25 cellular contexts compared by ENCODE assay signal in genomic region chr1:36721261-36721660, GRCh38.
"Had no signal": no experiment of that assay in that cellular context is flagged by ENCODE, and none has a peak within 500 bp of the region (broad histone marks: within the 10 kb centered on the region; RNA-seq: fewer than 3 reads in every experiment).

No MANE protein-coding gene starts in this region.

- FAIRE-seq: endometrium, islet of Langerhans, keratinocyte had no signal

- DNase-seq: dermis blood vessel endothelial cell; dorsolateral prefrontal cortex; effector CD4-positive, alpha-beta T cell; effector memory CD4-positive, alpha-beta T cell; erythroblast; esophagus squamous epithelium; foreskin fibroblast; foreskin melanocyte; gastrocnemius medialis; glutamatergic neuron; head of caudate nucleus; heart right ventricle; hippocampal formation; left cardiac atrium; left lung; left ventricle myocardium superior; lower lobe of right lung; mesenchymal stem cell; midbrain had no signal

- ATAC-seq: esophagus mucosa, gastrocnemius medialis, heart right ventricle, left cardiac atrium, left lung, left ventricle myocardium superior, lower lobe of right lung had no signal

- H3K27ac ChIP-seq: coronary artery, dorsolateral prefrontal cortex, epithelial cell of prostate, esophagus squamous epithelium, gastrocnemius medialis, heart right ventricle, left lung, lower lobe of right lung had no signal

- H3K4me1 ChIP-seq: esophagus squamous epithelium, gastrocnemius medialis, heart right ventricle, left lung, lower lobe of right lung had no signal

- H3K4me3 ChIP-seq: coronary artery, dorsolateral prefrontal cortex, esophagus squamous epithelium, gastrocnemius medialis, heart right ventricle, left lung, lower lobe of right lung had no signal

- H3K36me3 ChIP-seq: esophagus squamous epithelium, gastrocnemius medialis, heart right ventricle, left lung, lower lobe of right lung had no signal

- H3K9me3 ChIP-seq: esophagus squamous epithelium, gastrocnemius medialis, heart right ventricle, left lung, lower lobe of right lung had no signal
